10 cellular contexts compared by ENCODE assay signal in the genomic region with DNA sequence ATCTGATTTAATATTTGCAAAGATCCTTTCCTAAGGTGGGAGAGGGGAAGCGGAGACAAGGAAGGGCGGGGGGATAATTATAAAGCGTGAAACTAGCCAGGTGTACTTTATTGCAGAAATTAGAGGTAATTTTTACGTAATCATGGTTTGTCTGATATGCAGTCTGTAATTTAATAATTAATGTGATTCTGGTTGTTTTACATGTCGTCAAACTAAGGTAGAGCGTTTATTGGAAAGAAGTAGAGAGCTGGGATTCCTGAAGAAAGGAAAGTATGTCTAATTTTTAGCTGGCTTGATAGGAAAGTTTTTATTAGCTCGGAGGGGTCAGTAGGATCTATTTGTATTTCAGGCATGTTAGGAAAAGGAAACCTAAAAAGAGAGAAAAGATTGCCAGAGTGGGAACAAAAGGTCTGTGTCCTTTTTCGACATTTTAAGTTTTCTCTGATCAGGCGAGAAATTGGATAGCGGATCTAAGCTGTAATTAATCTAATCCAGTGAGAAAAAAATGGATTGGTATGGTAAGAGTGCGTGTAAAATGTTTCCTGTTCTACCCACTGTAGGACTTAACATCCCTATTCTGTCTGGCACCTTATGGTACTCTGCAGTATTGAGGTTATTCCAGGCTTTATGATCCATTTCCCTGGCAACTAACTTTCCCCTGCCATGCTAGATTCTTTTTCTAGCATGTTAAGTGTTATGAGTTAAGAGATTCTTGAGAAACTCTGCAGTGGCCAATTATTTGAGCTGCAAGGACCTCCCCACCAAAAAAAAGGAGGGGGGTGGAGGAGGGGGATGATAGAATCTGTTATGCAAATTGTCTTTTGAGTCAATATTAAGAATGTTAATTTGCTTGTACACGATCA. TPM values are rescaled to one million over a fixed set of nuclear protein-coding genes. Genes with fewer than 3 reads are reported as not detected.
A peak's percentile ranks its signal among the peaks of the same experiment; 100 is the strongest.
DNase-seq lines count a peak whose midpoint lies in the region; ATAC-seq and TF ChIP-seq lines count a peak whose summit lies in the region.
"Had no signal": no experiment of that assay in that cellular context is flagged by ENCODE, and none has a peak within 500 bp of the region (broad histone marks: within the 10 kb centered on the region; RNA-seq: fewer than 3 reads in every experiment).

No MANE protein-coding gene starts in this region.

- peak in 1 of 2 donors; percentile 47 for TF ChIP-seq EP300 in tibial nerve (IDR thresholded peaks at IDR 0.05)

- H3K4me2 ChIP-seq in mesendoderm (ENCODE audit: low read length), result peak overlapping the region; percentile 56

- peak overlapping the region; percentile 97 for H3K18ac ChIP-seq in mesendoderm (ENCODE audit: low read length)

- no peak overlapping the region for H2BK15ac ChIP-seq in mesendoderm (replicated peaks; ENCODE audit: low read depth)

- peak overlapping the region; percentile 34 for H3K27ac Mint-ChIP-seq in activated T-cell treated with anti-CD3 and anti-CD28 coated beads, Interleukin-2, amount 50 U/mL, for 24 hours

- TF ChIP-seq CTCF in tibial nerve (IDR thresholded peaks at IDR 0.05) (no peak), right lobe of liver (IDR thresholded peaks at IDR 0.05) (no peak)

- no CpG with 5 or more reads among the region's 12 CpGs for WGBS in mesendoderm (ENCODE audit: extremely low coverage, insufficient coverage, low lambda C conversion rate)
- 16 to 17% methylated on average over 12 of the region's 12 CpGs for WGBS in tibial nerve, 2 donors
- 21% methylated on average over 12 of the region's 12 CpGs for WGBS in right lobe of liver (ENCODE audit: insufficient coverage, low coverage, low lambda C conversion rate, missing lambda C conversion rate)

- ATAC-seq in HG03280 (IDR thresholded peaks at IDR 0.05; ENCODE audit: unreplicated experiment), result no peak
- ATAC-seq in right lobe of liver, result no peak
- ATAC-seq: HCT116 had no signal

- no peak overlapping the region for H3K4ac ChIP-seq in mesendoderm (ENCODE audit: low read depth, low read length)

- H3K27me3 Mint-ChIP-seq in activated T-cell treated with anti-CD3 and anti-CD28 coated beads, Interleukin-2, amount 50 U/mL, for 24 hours, result peaks cover 76% of the 10 kb centered on the region

- no peak for DNase-seq in activated T-cell treated with anti-CD3 and anti-CD28 coated beads, Interleukin-2, amount 50 U/mL, for 24 hours
- no peak for DNase-seq in activated T-cell treated with anti-CD3 and anti-CD28 coated beads, Interleukin-2, amount 50 U/mL, for 48 hours
- DNase-seq in mesendoderm (no peak), tibial nerve (ENCODE audit: low spot score in 2 of 2) (no peak), right lobe of liver (no peak), NCI-H510A treated with DMSO at 0.1 percent for 48 hours (lab: John Stamatoyannopoulos, UW) (no peak)

- H3K27me3 ChIP-seq in mesendoderm (ENCODE audit: insufficient read depth, low read length, poor library complexity), result peaks cover 2% of the 10 kb centered on the region
- H3K27me3 ChIP-seq in tibial nerve, result no peaks in the 10 kb centered on the region
- peaks cover 0 to 5% of the 10 kb centered on the region in 2 donors for H3K27me3 ChIP-seq in right lobe of liver

- H3K4me1 ChIP-seq in mesendoderm (ENCODE audit: control insufficient read depth, low read depth, low read length) (peaks cover 4% of the 10 kb centered on the region), tibial nerve (peaks cover 0 to 69% (median 8%) of the 10 kb centered on the region in 4 donors), right lobe of liver (peaks cover 0 to 5% (median 0%) of the 10 kb centered on the region in 4 donors)

- peak overlapping the region; percentile 74 for H3K4me3 Mint-ChIP-seq in activated T-cell treated with anti-CD3 and anti-CD28 coated beads, Interleukin-2, amount 50 U/mL, for 24 hours

- H3K23ac ChIP-seq in mesendoderm (ENCODE audit: low read length), result no peak overlapping the region

- no peaks in the 10 kb centered on the region for H3K9me3 Mint-ChIP-seq in activated T-cell treated with anti-CD3 and anti-CD28 coated beads, Interleukin-2, amount 50 U/mL, for 24 hours

- H3K79me2 ChIP-seq in mesendoderm (ENCODE audit: control insufficient read depth, insufficient read depth, low read length), result no peaks in the 10 kb centered on the region

- no peaks in the 10 kb centered on the region for H3K79me1 ChIP-seq in mesendoderm (ENCODE audit: low read length)

- no peak overlapping the region for H4K5ac ChIP-seq in mesendoderm (ENCODE audit: low read length)

- intact Hi-C loops in right lobe of liver (cut with DNase I), result no loop called here

- H3K4me3 ChIP-seq in mesendoderm (ENCODE audit: low read length) (peak overlapping the region; percentile 39), tibial nerve (peak overlapping the region; percentile 63 to 88 (median 70)), right lobe of liver (no peak overlapping the region)

- TF ChIP-seq POLR2A in tibial nerve (IDR thresholded peaks at IDR 0.05), result no peak
- no peak for TF ChIP-seq POLR2A in right lobe of liver (IDR thresholded peaks at IDR 0.05)

- peak overlapping the region; percentile 87 for H3K56ac ChIP-seq in mesendoderm (ENCODE audit: low read length)

- no peak overlapping the region for H2AK5ac ChIP-seq in mesendoderm (ENCODE audit: low read length)

- H3K9me3 ChIP-seq in tibial nerve (no peaks in the 10 kb centered on the region), right lobe of liver (no peaks in the 10 kb centered on the region)

- H3K36me3 ChIP-seq in mesendoderm (ENCODE audit: control insufficient read depth, insufficient read depth, low read length) (no peaks in the 10 kb centered on the region), tibial nerve (no peaks in the 10 kb centered on the region), right lobe of liver (no peaks in the 10 kb centered on the region)

- H2BK120ac ChIP-seq in mesendoderm (ENCODE audit: low read depth, low read length), result no peak overlapping the region

- H4K8ac ChIP-seq in mesendoderm (ENCODE audit: low read depth, low read length), result no peak overlapping the region

- peaks cover 11% of the 10 kb centered on the region for H3K4me1 Mint-ChIP-seq in activated T-cell treated with anti-CD3 and anti-CD28 coated beads, Interleukin-2, amount 50 U/mL, for 24 hours (ENCODE audit: low read depth)

- H3K9ac ChIP-seq in mesendoderm (ENCODE audit: low read length), result peak overlapping the region; percentile 48

- no peaks in the 10 kb centered on the region for H3K36me3 Mint-ChIP-seq in activated T-cell treated with anti-CD3 and anti-CD28 coated beads, Interleukin-2, amount 50 U/mL, for 24 hours (ENCODE audit: low read depth)

- H3K27ac ChIP-seq in cingulate gyrus (ENCODE audit: low read depth, low read length) (peak overlapping the region; percentile 14), mesendoderm (ENCODE audit: low read depth, low read length) (no peak overlapping the region), tibial nerve (peak overlapping the region; percentile 93 to 98 (median 95)), right lobe of liver (no peak overlapping the region)
- H3K27ac ChIP-seq: C4-2B had no signal

- no peak overlapping the region for H2BK5ac ChIP-seq in mesendoderm (ENCODE audit: low read length)

RNA-seq across cellular contexts. Expression of gene CELF2, which starts 1.4 kb away (rescaled TPM):
- 9.2 TPM for polyA plus RNA-seq in mesendoderm (2013, experiment 1 of 2)
- polyA plus RNA-seq in mesendoderm (2013, experiment 2 of 2), result 9.4 TPM
- total RNA-seq in tibial nerve (100 to 1,000 TPM; 106 to 127 (median 120) TPM), right lobe of liver (1 to 10 TPM; 2.4 to 6.2 (median 3.7) TPM)

Comparison
In these comparisons a context has a peak if more than half of its experiments do, and no peak if none do; other contexts are left out.
1. H3K27ac ChIP-seq: peak in cingulate gyrus (single experiment) and tibial nerve (4 of 4); none in mesendoderm (single experiment) and right lobe of liver (0 of 3).
2. H3K4me3 ChIP-seq: peak in mesendoderm (single experiment) and tibial nerve (4 of 4); none in right lobe of liver (0 of 3).
3. RNA of gene CELF2, which starts 1.4 kb away (total RNA-seq): 106 to 127 TPM in tibial nerve; 2.4 to 6.2 TPM in right lobe of liver; every median in the first group is over 10 times any median in the second.